Comparison of ENCODE assay signal across 22 cellular contexts in the genomic region with DNA sequence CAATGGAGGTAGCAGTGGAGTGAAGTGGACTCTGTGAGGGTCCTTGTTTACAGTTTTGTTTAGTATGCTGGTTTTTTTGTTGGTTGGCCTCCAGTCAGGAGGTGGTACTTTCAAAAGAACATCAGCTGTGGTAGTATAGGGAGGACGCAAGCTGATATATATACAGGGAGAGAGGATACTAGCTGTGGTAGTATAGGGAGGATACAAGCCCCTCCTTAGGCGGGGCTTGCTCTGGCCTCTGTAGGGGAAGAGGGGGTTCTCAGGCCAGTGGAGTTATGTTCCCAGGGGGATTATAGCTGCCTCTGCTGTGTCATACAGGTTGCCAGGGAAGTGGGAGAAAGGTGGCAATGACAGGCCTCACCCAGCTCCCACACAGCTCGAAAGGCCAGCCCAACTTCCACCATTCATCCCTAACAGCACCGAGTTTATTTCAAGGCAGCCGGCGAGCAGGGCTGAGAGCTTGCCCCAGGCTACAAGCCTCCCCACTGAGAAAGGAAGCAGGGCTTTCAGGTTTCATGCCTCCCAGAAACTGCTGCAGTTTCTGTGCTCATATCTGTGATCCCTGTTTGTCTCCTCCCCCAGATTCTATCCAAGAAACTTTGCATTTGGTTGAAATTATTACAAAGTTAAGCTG. TPM values are rescaled to one million over a fixed set of nuclear protein-coding genes. Genes with fewer than 3 reads are reported as not detected.
DNase-seq lines count a peak whose midpoint lies in the region; ATAC-seq, FAIRE-seq and TF ChIP-seq lines count a peak whose summit lies in the region.
"Had no signal": no experiment of that assay in that cellular context is flagged by ENCODE, and none has a peak within 500 bp of the region (broad histone marks: within the 10 kb centered on the region; RNA-seq: fewer than 3 reads in every experiment).

No MANE protein-coding gene starts in this region.

- DNase-seq in mammary epithelial cell (peak; percentile 3), MCF 10A (ENCODE audit: unreplicated experiment) (no peak), RPMI7951 (ENCODE audit: low read depth) (peak; percentile 19), iPS-NIHi7 (ENCODE audit: extremely low spot score) (peak; percentile 20), urothelium cell line (ENCODE audit: low spot score) (no peak)
- DNase-seq in activated CD8-positive, alpha-beta T cell treated with anti-CD3 and anti-CD28 coated beads, Interleukin-2, amount 10 ng/mL, durations not matched to agents 7 days and 5 days: no peak
- DNase-seq: 8988T, C1 segment of cervical spinal cord, DMS153, GOT3, IMR-90, NCI-H1048, NCI-H1694, NCI-H2107, NCI-H510A, T-cell had no signal

- H3K27me3 Mint-ChIP-seq in MCF 10A (ENCODE audit: insufficient read depth, unreplicated experiment): no peaks in the 10 kb centered on the region
- peaks cover 7% of the 10 kb centered on the region for H3K27me3 Mint-ChIP-seq in activated CD8-positive, alpha-beta T cell treated with anti-CD3 and anti-CD28 coated beads, Interleukin-2, amount 10 ng/mL, durations not matched to agents 7 days and 5 days (ENCODE audit: low read depth)

- no peak overlapping the region for H3K4me3 Mint-ChIP-seq in MCF 10A (ENCODE audit: unreplicated experiment)
- no peak overlapping the region for H3K4me3 Mint-ChIP-seq in activated CD8-positive, alpha-beta T cell treated with anti-CD3 and anti-CD28 coated beads, Interleukin-2, amount 10 ng/mL, durations not matched to agents 7 days and 5 days
- H3K4me3 Mint-ChIP-seq: T-cell had no signal

- in situ Hi-C loops in mammary epithelial cell (cut with MboI; ENCODE audit: low sequenced_read_pairs in 2 of 2): no loop called here

- no peaks in the 10 kb centered on the region for H3K27me3 ChIP-seq in mammary epithelial cell (ENCODE audit: insufficient read depth, low read length)
- no peaks in the 10 kb centered on the region for H3K27me3 ChIP-seq in subcutaneous abdominal adipose tissue (ENCODE audit: control insufficient read depth in 5 of 5, insufficient read depth in 4 of 5, low read length in 5 of 5)
- H3K27me3 ChIP-seq: SJSA1 had no signal

- no peak overlapping the region for H3K27ac ChIP-seq in mammary epithelial cell (ENCODE audit: insufficient read depth, low read depth, low read length)
- peak overlapping the region; percentile 48 for H3K27ac ChIP-seq in subcutaneous abdominal adipose tissue (ENCODE audit: low read depth, low read length)
- H3K27ac ChIP-seq: SJSA1 had no signal

- POLR2A ChIA-PET in MCF 10A (lab: Yijun Ruan, JAX): interaction anchor here (0.7 kb wide), 1 partner anchor 33 kb away, joined by 3 read pairs; no protein-coding TSS in a partner anchor
- POLR2A ChIA-PET in activated CD8-positive, alpha-beta T cell treated with anti-CD3 and anti-CD28 coated beads, Interleukin-2, amount 10 ng/mL, durations not matched to agents 7 days and 5 days (lab: Charles Lee): no interaction called here

- H3K4me1 ChIP-seq in mammary epithelial cell (ENCODE audit: insufficient read depth, low read length): no peaks in the 10 kb centered on the region
- peaks cover 0 to 11% (median 0%) of the 10 kb centered on the region in 5 donors for H3K4me1 ChIP-seq in subcutaneous abdominal adipose tissue (ENCODE audit: control insufficient read depth in 5 of 5, insufficient read depth in 5 of 5, low read length in 5 of 5)
- H3K4me1 ChIP-seq: SJSA1 had no signal

- H4K20me1 ChIP-seq in mammary epithelial cell (ENCODE audit: insufficient read depth, low read length): no peaks in the 10 kb centered on the region

- intact Hi-C loops in mammary epithelial cell (cut with micrococcal nuclease): no loop called here
- intact Hi-C loops in MCF 10A (cut with micrococcal nuclease): no loop called here

- H3K27ac Mint-ChIP-seq in MCF 10A (ENCODE audit: low read depth, unreplicated experiment): no peak overlapping the region
- H3K27ac Mint-ChIP-seq in activated CD8-positive, alpha-beta T cell treated with anti-CD3 and anti-CD28 coated beads, Interleukin-2, amount 10 ng/mL, durations not matched to agents 7 days and 5 days: no peak overlapping the region
- H3K27ac Mint-ChIP-seq: T-cell had no signal

- H3K36me3 ChIP-seq in mammary epithelial cell (ENCODE audit: insufficient read depth, low read length) (no peaks in the 10 kb centered on the region), subcutaneous abdominal adipose tissue (ENCODE audit: control insufficient read depth in 5 of 5, insufficient read depth in 5 of 5, low read length in 5 of 5) (no peaks in the 10 kb centered on the region)
- H3K36me3 ChIP-seq: SJSA1 had no signal

- 46% methylated on average over 6 of the region's 6 CpGs for WGBS in mammary epithelial cell (ENCODE audit: low coverage, missing lambda C conversion rate)

- H3K79me2 ChIP-seq in mammary epithelial cell (ENCODE audit: insufficient read depth, low read length): no peaks in the 10 kb centered on the region

- H2AFZ ChIP-seq in mammary epithelial cell (ENCODE audit: low read depth, low read length): no peak overlapping the region

- H3K9me3 ChIP-seq in mammary epithelial cell (replicated peaks; ENCODE audit: insufficient read depth, low read length): no peaks in the 10 kb centered on the region
- no peaks in the 10 kb centered on the region for H3K9me3 ChIP-seq in subcutaneous abdominal adipose tissue (ENCODE audit: control insufficient read depth in 5 of 5, low read length in 5 of 5)
- H3K9me3 ChIP-seq: SJSA1 had no signal

- H3K36me3 Mint-ChIP-seq in MCF 10A (ENCODE audit: insufficient read depth, unreplicated experiment): no peaks in the 10 kb centered on the region
- H3K36me3 Mint-ChIP-seq in activated CD8-positive, alpha-beta T cell treated with anti-CD3 and anti-CD28 coated beads, Interleukin-2, amount 10 ng/mL, durations not matched to agents 7 days and 5 days (ENCODE audit: low read depth): no peaks in the 10 kb centered on the region
- H3K36me3 Mint-ChIP-seq: T-cell had no signal

- CTCF ChIA-PET in mammary epithelial cell (lab: Charles Lee; ENCODE audit: low non-redundant PET) (no interaction called here), MCF 10A (lab: Yijun Ruan, JAX) (no interaction called here)
- CTCF ChIA-PET in activated CD8-positive, alpha-beta T cell treated with anti-CD3 and anti-CD28 coated beads, Interleukin-2, amount 10 ng/mL, durations not matched to agents 7 days and 5 days (lab: Charles Lee): no interaction called here

- no peak for FAIRE-seq in urothelium cell line (lab: Jason Lieb, UNC)

- dilution Hi-C loops in mammary epithelial cell (cut with HindIII; ENCODE audit: low sequenced_read_pairs): no loop called here

- H3K9me3 Mint-ChIP-seq in MCF 10A (ENCODE audit: unreplicated experiment): no peaks in the 10 kb centered on the region
- no peaks in the 10 kb centered on the region for H3K9me3 Mint-ChIP-seq in activated CD8-positive, alpha-beta T cell treated with anti-CD3 and anti-CD28 coated beads, Interleukin-2, amount 10 ng/mL, durations not matched to agents 7 days and 5 days (ENCODE audit: insufficient read depth)
- H3K9me3 Mint-ChIP-seq: T-cell had no signal

- H3K4me3 ChIP-seq in mammary epithelial cell (replicated peaks in 1 of 3; ENCODE audit: insufficient read depth in 1 of 3, low read depth in 2 of 3, low read length in 3 of 3): no peak overlapping the region
- H3K4me3 ChIP-seq in subcutaneous abdominal adipose tissue (ENCODE audit: low read depth in 1 of 5, low read length in 5 of 5): no peak overlapping the region
- H3K4me3 ChIP-seq: SJSA1 had no signal

- no peaks in the 10 kb centered on the region for H3K4me1 Mint-ChIP-seq in MCF 10A (ENCODE audit: insufficient read depth, unreplicated experiment)
- H3K4me1 Mint-ChIP-seq in activated CD8-positive, alpha-beta T cell treated with anti-CD3 and anti-CD28 coated beads, Interleukin-2, amount 10 ng/mL, durations not matched to agents 7 days and 5 days (ENCODE audit: low read depth): no peaks in the 10 kb centered on the region
- H3K4me1 Mint-ChIP-seq: T-cell had no signal

- no peak for ATAC-seq in activated CD8-positive, alpha-beta T cell treated with anti-CD3 and anti-CD28 coated beads, Interleukin-2, amount 10 ng/mL, durations not matched to agents 7 days and 5 days
- ATAC-seq in esophagus mucosa: no peak
- ATAC-seq: T-cell had no signal

- BruUV-seq in mammary epithelial cell (replicated peaks; lab: Mats Ljungman, UMichigan) (no TSS peak), MCF 10A (replicated peaks; lab: Mats Ljungman, UMichigan) (no TSS peak)

- H3K9ac ChIP-seq in mammary epithelial cell (ENCODE audit: insufficient read depth, low read length): no peak overlapping the region
- no peak overlapping the region for H3K9ac ChIP-seq in subcutaneous abdominal adipose tissue (ENCODE audit: low read length in 5 of 5)

- no peak for TF ChIP-seq CTCF in mammary epithelial cell (conservative IDR thresholded peaks at IDR 0.05 in 1 of 2, IDR thresholded peaks at IDR 0.05 in 1 of 2; ENCODE audit: extremely low read depth in 1 of 2, insufficient read depth in 1 of 2, low read depth in 1 of 2, low read length in 2 of 2)
- TF ChIP-seq CTCF in MCF 10A (IDR thresholded peaks at IDR 0.05; ENCODE audit: unreplicated experiment): no peak

- no peak overlapping the region for H3K4me2 ChIP-seq in mammary epithelial cell (ENCODE audit: insufficient read depth, low read depth, low read length)

RNA-seq across cellular contexts. Expression of a gene that starts 10.4 kb away (rescaled TPM):
- total RNA-seq in mammary epithelial cell (not detected), MCF 10A (2022) (not detected in 2 replicates), esophagus mucosa (not detected)
- not detected for polyA plus RNA-seq in mammary epithelial cell
- polyA minus RNA-seq in mammary epithelial cell: not detected
- not detected in 2 replicates for total RNA-seq in RPMI7951 (2014; rRNA removed; shearing (Covaris generic))
- not detected for total RNA-seq in activated CD8-positive, alpha-beta T cell treated with anti-CD3 and anti-CD28 coated beads, Interleukin-2, amount 10 ng/mL, durations not matched to agents 7 days and 5 days
- total RNA-seq: G401, IMR-90, LHCN-M2, OCI-LY7, SJSA1, T-cell had no signal
- polyA plus RNA-seq: IMR-90 had no signal

RNA-seq across cellular contexts. Expression of a gene that starts 22.6 kb away (rescaled TPM):
- total RNA-seq in mammary epithelial cell (not detected), MCF 10A (2022) (not detected in 2 replicates), esophagus mucosa (not detected)
- polyA plus RNA-seq in mammary epithelial cell: not detected
- polyA minus RNA-seq in mammary epithelial cell: not detected
- not detected in 2 replicates for total RNA-seq in RPMI7951 (2014; rRNA removed; shearing (Covaris generic))
- total RNA-seq in activated CD8-positive, alpha-beta T cell treated with anti-CD3 and anti-CD28 coated beads, Interleukin-2, amount 10 ng/mL, durations not matched to agents 7 days and 5 days: not detected
- total RNA-seq: G401, IMR-90, LHCN-M2, OCI-LY7, SJSA1, T-cell had no signal
- polyA plus RNA-seq: IMR-90 had no signal

RNA-seq across cellular contexts. Expression of a gene that starts 26.2 kb away (rescaled TPM):
- total RNA-seq in mammary epithelial cell (not detected), MCF 10A (2022) (not detected in 2 replicates), esophagus mucosa (not detected)
- polyA plus RNA-seq in mammary epithelial cell: not detected
- polyA minus RNA-seq in mammary epithelial cell: not detected
- not detected in 2 replicates for total RNA-seq in RPMI7951 (2014; rRNA removed; shearing (Covaris generic))
- total RNA-seq in activated CD8-positive, alpha-beta T cell treated with anti-CD3 and anti-CD28 coated beads, Interleukin-2, amount 10 ng/mL, durations not matched to agents 7 days and 5 days: not detected
- total RNA-seq: G401, IMR-90, LHCN-M2, OCI-LY7, SJSA1, T-cell had no signal
- polyA plus RNA-seq: IMR-90 had no signal

RNA-seq across cellular contexts. Expression of a gene that starts 40.2 kb away (rescaled TPM):
- total RNA-seq in mammary epithelial cell: not detected
- polyA plus RNA-seq in mammary epithelial cell: not detected
- not detected for polyA minus RNA-seq in mammary epithelial cell
- total RNA-seq in MCF 10A (2022): not detected in 2 replicates
- total RNA-seq in RPMI7951 (2014; rRNA removed; shearing (Covaris generic)): not detected in 2 replicates
- total RNA-seq in activated CD8-positive, alpha-beta T cell treated with anti-CD3 and anti-CD28 coated beads, Interleukin-2, amount 10 ng/mL, durations not matched to agents 7 days and 5 days: not detected
- not detected for total RNA-seq in esophagus mucosa
- total RNA-seq: G401, IMR-90, LHCN-M2, OCI-LY7, SJSA1, T-cell had no signal
- polyA plus RNA-seq: IMR-90 had no signal

RNA-seq across cellular contexts. Expression of a gene that starts 48.2 kb away (rescaled TPM):
- total RNA-seq in mammary epithelial cell (not detected), MCF 10A (2022) (not detected in 2 replicates), esophagus mucosa (not detected)
- not detected for polyA plus RNA-seq in mammary epithelial cell
- not detected for polyA minus RNA-seq in mammary epithelial cell
- not detected in 2 replicates for total RNA-seq in RPMI7951 (2014; rRNA removed; shearing (Covaris generic))
- total RNA-seq in activated CD8-positive, alpha-beta T cell treated with anti-CD3 and anti-CD28 coated beads, Interleukin-2, amount 10 ng/mL, durations not matched to agents 7 days and 5 days: not detected
- total RNA-seq: G401, IMR-90, LHCN-M2, OCI-LY7, SJSA1, T-cell had no signal
- polyA plus RNA-seq: IMR-90 had no signal

Comparison
In these comparisons a context has a peak if more than half of its experiments do, and no peak if none do; other contexts are left out.
1. DNase-seq: peak in mammary epithelial cell (single experiment), RPMI7951 (single experiment) and iPS-NIHi7 (single experiment); none in MCF 10A (single experiment), urothelium cell line (single experiment) and activated CD8-positive, alpha-beta T cell treated with anti-CD3 and anti-CD28 coated beads, Interleukin-2, amount 10 ng/mL, durations not matched to agents 7 days and 5 days (single experiment).